9 cellular contexts compared by ENCODE assay signal in genomic region chrX:65696613-65697012, GRCh38. TPM values are rescaled to one million over a fixed set of nuclear protein-coding genes. Genes with fewer than 3 reads are reported as not detected.
DNase-seq lines count a peak whose midpoint lies in the region; ATAC-seq, FAIRE-seq and TF ChIP-seq lines count a peak whose summit lies in the region.
"Had no signal": no experiment of that assay in that cellular context is flagged by ENCODE, and none has a peak within 500 bp of the region (broad histone marks: within the 10 kb centered on the region; RNA-seq: fewer than 3 reads in every experiment).

No MANE protein-coding gene starts in this region.

- H3K27ac Mint-ChIP-seq in CD14-positive monocyte (peak overlapping the region in 6 of 7 donors; percentile 83 to 96 (median 94)), astrocyte (ENCODE audit: unreplicated experiment) (peak overlapping the region; percentile 41), natural killer cell (peak overlapping the region; percentile 86 to 98)

- no peak for TF ChIP-seq POLR2A in adrenal gland (IDR thresholded peaks at IDR 0.05)

- H3K79me2 ChIP-seq in KMS-11 (ENCODE audit: insufficient read depth, low read depth) (peaks cover 94% of the 10 kb centered on the region), astrocyte (ENCODE audit: insufficient read depth, low read length) (peaks cover 97% of the 10 kb centered on the region)

- H3K4me2 ChIP-seq in KMS-11 (peak overlapping the region; percentile 95), astrocyte (ENCODE audit: low read length) (peak overlapping the region; percentile 69)

- no peaks in the 10 kb centered on the region for H3K27me3 ChIP-seq in KMS-11 (ENCODE audit: insufficient read depth, low read depth)
- H3K27me3 ChIP-seq in astrocyte (ENCODE audit: insufficient read depth, low read length) = no peaks in the 10 kb centered on the region
- no peaks in the 10 kb centered on the region for H3K27me3 ChIP-seq in adrenal gland

- peak overlapping the region; percentile 58; the same call in 1 of the 2 replicates for H3K9ac ChIP-seq in KMS-11
- H3K9ac ChIP-seq in astrocyte (ENCODE audit: low read length) = no peak overlapping the region

- H3K4me1 Mint-ChIP-seq in CD14-positive monocyte (peaks cover 93% of the 10 kb centered on the region), astrocyte (ENCODE audit: low read depth, unreplicated experiment) (peaks cover 43% of the 10 kb centered on the region), natural killer cell (peaks cover 84 to 97% of the 10 kb centered on the region in 2 donors)

- H3K36me3 Mint-ChIP-seq in CD14-positive monocyte (peaks cover 16 to 42% of the 10 kb centered on the region in 2 donors), astrocyte (ENCODE audit: low read depth, unreplicated experiment) (peaks cover 4% of the 10 kb centered on the region), natural killer cell (no peaks in the 10 kb centered on the region)

- H3K4me1 ChIP-seq in KMS-11 (ENCODE audit: low read depth, poor library complexity, severe bottlenecking) = peaks cover 95% of the 10 kb centered on the region
- peaks cover 31% of the 10 kb centered on the region for H3K4me1 ChIP-seq in astrocyte (ENCODE audit: insufficient read depth, low read length)
- peaks cover 10 to 33% of the 10 kb centered on the region in 2 donors for H3K4me1 ChIP-seq in adrenal gland (replicated peaks in 1 of 2)

- peak; percentile 89 for FAIRE-seq in astrocyte (lab: Jason Lieb, UNC)
- FAIRE-seq: TTC549 had no signal

- intact Hi-C loops in CD14-positive monocyte (cut with micrococcal nuclease) (loop anchor here in 1 of 2 donors (5.0 to 10.0 kb wide), 2 partner anchors 99 to 318 kb away; no protein-coding TSS in a partner anchor), natural killer cell (cut with micrococcal nuclease) (no loop called here), adrenal gland (cut with DNase I) (no loop called here)

- peak overlapping the region; percentile 92 for H3K27ac ChIP-seq in KMS-11
- H3K27ac ChIP-seq in astrocyte (ENCODE audit: low read depth, low read length) = peak overlapping the region; percentile 67
- H3K27ac ChIP-seq in adrenal gland = peak overlapping the region in 2 of 5 donors; percentile 59 to 79

- no peaks in the 10 kb centered on the region for H3K9me3 ChIP-seq in astrocyte (ENCODE audit: insufficient read depth, low read depth, low read length)
- H3K9me3 ChIP-seq in adrenal gland (replicated peaks in 1 of 3) = no peaks in the 10 kb centered on the region

- H3K9me3 Mint-ChIP-seq in CD14-positive monocyte (peaks cover 0 to 3% (median 0%) of the 10 kb centered on the region in 7 donors), astrocyte (ENCODE audit: unreplicated experiment) (peaks cover 3% of the 10 kb centered on the region), natural killer cell (no peaks in the 10 kb centered on the region)

- ATAC-seq in natural killer cell (peak; percentile 33 to 55 (median 51)), GM21737 (IDR thresholded peaks at IDR 0.05; ENCODE audit: unreplicated experiment) (no peak)

- DNase-seq in CD14-positive monocyte (ENCODE audit: low spot score) (no peak), astrocyte (ENCODE audit: low read depth) (peak; percentile 57), natural killer cell (no peak), NCI-H1092 treated with DMSO at 0.1 percent for 48 hours (lab: John Stamatoyannopoulos, UW) (no peak), adrenal gland (no peak), DMS153 (lab: John Stamatoyannopoulos, UW) (no peak)

- TF ChIP-seq CTCF in CD14-positive monocyte (IDR thresholded peaks at IDR 0.05) = no peak
- TF ChIP-seq CTCF in KMS-11 (conservative IDR thresholded peaks at IDR 0.05; ENCODE audit: low read depth, low read length) = no peak
- TF ChIP-seq CTCF in astrocyte (IDR thresholded peaks at IDR 0.05; ENCODE audit: insufficient read depth, low read depth, low read length) = no peak
- no peak for TF ChIP-seq CTCF in natural killer cell (IDR thresholded peaks at IDR 0.05)
- no peak for TF ChIP-seq CTCF in adrenal gland (IDR thresholded peaks at IDR 0.05)

- no peak overlapping the region for H2AFZ ChIP-seq in KMS-11 (ENCODE audit: low read depth)
- no peak overlapping the region for H2AFZ ChIP-seq in astrocyte (ENCODE audit: low read depth, low read length)

- H3K36me3 ChIP-seq in KMS-11 (ENCODE audit: insufficient read depth) (no peaks in the 10 kb centered on the region), astrocyte (ENCODE audit: insufficient read depth, low read length) (peaks cover 8% of the 10 kb centered on the region), adrenal gland (replicated peaks in 1 of 2) (no peaks in the 10 kb centered on the region)

- H4K20me1 ChIP-seq in KMS-11 (ENCODE audit: insufficient read depth) (no peaks in the 10 kb centered on the region), astrocyte (ENCODE audit: insufficient read depth, low read length) (peaks cover 81% of the 10 kb centered on the region)

- H3K27me3 Mint-ChIP-seq in CD14-positive monocyte (ENCODE audit: low read depth in 3 of 3) (peaks cover 0 to 11% (median 0%) of the 10 kb centered on the region in 3 donors), astrocyte (ENCODE audit: low read depth, unreplicated experiment) (no peaks in the 10 kb centered on the region), natural killer cell (ENCODE audit: low read depth in 2 of 2) (no peaks in the 10 kb centered on the region)

- H3K4me3 Mint-ChIP-seq in CD14-positive monocyte = peak overlapping the region; percentile 24 to 76
- H3K4me3 Mint-ChIP-seq in astrocyte (ENCODE audit: unreplicated experiment) = peak overlapping the region; percentile 62
- H3K4me3 Mint-ChIP-seq in natural killer cell = peak overlapping the region; percentile 81

- H3K4me3 ChIP-seq in KMS-11 (IDR thresholded peaks at IDR 0.05; ENCODE audit: insufficient read depth, low read depth, low read length) (no peak overlapping the region), astrocyte (ENCODE audit: insufficient read depth, low read depth, low read length) (no peak overlapping the region), adrenal gland (no peak overlapping the region)

- WGBS in adrenal gland, 4 donors = 55 to 79% (median 69%) methylated on average over 2 to 3 of the region's 3 CpGs

RNA-seq across cellular contexts. Expression of gene MSN, which starts 29.2 kb away (rescaled TPM):
- polyA plus RNA-seq in CD14-positive monocyte = 100 to 1,000 TPM; 691 to 888 TPM
- total RNA-seq in astrocyte = 356 and 369 TPM in 2 replicates
- total RNA-seq in natural killer cell = 1,000 to 10,000 TPM in 1 of 3 donors, 100 to 1,000 TPM in 2; 866 to 1,028 (median 919) TPM
- 100 to 1,000 TPM; 119 to 244 (median 193) TPM for total RNA-seq in adrenal gland
- 100 to 1,000 TPM in 2 of 3 donors, 10 to 100 TPM in 1; 81.7 to 197 (median 119) TPM for polyA plus RNA-seq in adrenal gland

Comparison
In these comparisons a context has a peak if more than half of its experiments do, and no peak if none do; other contexts are left out.
1. H3K27ac Mint-ChIP-seq: peak in every context shown above with its lines; median percentile 94 in CD14-positive monocyte; 92 in natural killer cell; 41 in astrocyte.